In genomic region chr7:96495751-96496216, GRCh38 we compare ENCODE assay signal across 8 cellular contexts.
DNase-seq lines count a peak whose midpoint lies in the region; ATAC-seq and TF ChIP-seq lines count a peak whose summit lies in the region.

No MANE protein-coding gene starts in this region.

- H3K4me3 Mint-ChIP-seq in T-helper 2 cell treated with Interferon-gamma antibody and Interleukin-4, amounts not matched to agents 5 μg/mL and 100 μg/mL, for 36 hours: peak overlapping the region; percentile 55
- H3K4me3 Mint-ChIP-seq in chondrocyte (ENCODE audit: unreplicated experiment): no peak overlapping the region

- peak; percentile 90 for DNase-seq in DMS53 treated with DMSO at 0.1 percent for 48 hours (lab: John Stamatoyannopoulos, UW; ENCODE audit: unreplicated experiment)
- DNase-seq in NCI-H1105 treated with DMSO at 0.1 percent for 48 hours (lab: John Stamatoyannopoulos, UW): peak; percentile 84
- DNase-seq in T-helper 2 cell treated with Interferon-gamma antibody and Interleukin-4, amounts not matched to agents 5 μg/mL and 100 μg/mL, for 36 hours (ENCODE audit: low spot score): peak; percentile 59
- DNase-seq in chondrocyte (ENCODE audit: low spot score): no peak
- no peak for DNase-seq in activated CD8-positive, alpha-beta memory T cell treated with anti-CD3 and anti-CD28 coated beads for 24 hours

- H3K4me1 Mint-ChIP-seq in T-helper 2 cell treated with Interferon-gamma antibody and Interleukin-4, amounts not matched to agents 5 μg/mL and 100 μg/mL, for 36 hours (ENCODE audit: low read depth): peaks cover 32% of the 10 kb centered on the region
- H3K4me1 Mint-ChIP-seq in chondrocyte (ENCODE audit: low read depth): peaks cover 6% of the 10 kb centered on the region

- H3K9me3 Mint-ChIP-seq in T-helper 2 cell treated with Interferon-gamma antibody and Interleukin-4, amounts not matched to agents 5 μg/mL and 100 μg/mL, for 36 hours: peaks cover 4% of the 10 kb centered on the region
- H3K9me3 Mint-ChIP-seq in chondrocyte (ENCODE audit: low read depth): no peaks in the 10 kb centered on the region

- peak overlapping the region; percentile 90 for H3K27ac Mint-ChIP-seq in T-helper 2 cell treated with Interferon-gamma antibody and Interleukin-4, amounts not matched to agents 5 μg/mL and 100 μg/mL, for 36 hours
- no peak overlapping the region for H3K27ac Mint-ChIP-seq in chondrocyte (ENCODE audit: unreplicated experiment)

- H3K27me3 Mint-ChIP-seq in T-helper 2 cell treated with Interferon-gamma antibody and Interleukin-4, amounts not matched to agents 5 μg/mL and 100 μg/mL, for 36 hours (ENCODE audit: low read depth): peaks cover 5% of the 10 kb centered on the region
- H3K27me3 Mint-ChIP-seq in chondrocyte (ENCODE audit: low read depth): peaks cover 2% of the 10 kb centered on the region

- ATAC-seq in GM21381 (IDR thresholded peaks at IDR 0.05; ENCODE audit: unreplicated experiment) (peak; percentile 49), GM21367 (IDR thresholded peaks at IDR 0.05; ENCODE audit: unreplicated experiment) (no peak), GM21360 (IDR thresholded peaks at IDR 0.05; ENCODE audit: unreplicated experiment) (no peak)

- peaks cover 3% of the 10 kb centered on the region for H3K36me3 Mint-ChIP-seq in T-helper 2 cell treated with Interferon-gamma antibody and Interleukin-4, amounts not matched to agents 5 μg/mL and 100 μg/mL, for 36 hours (ENCODE audit: low read depth)
- H3K36me3 Mint-ChIP-seq in chondrocyte (ENCODE audit: low read depth): no peaks in the 10 kb centered on the region

- no peak for TF ChIP-seq CTCF in chondrocyte (IDR thresholded peaks at IDR 0.05)

Comparison
In these comparisons a context has a peak if more than half of its experiments do, and no peak if none do; other contexts are left out.
1. DNase-seq: peak in DMS53 treated with DMSO at 0.1 percent for 48 hours (single experiment), NCI-H1105 treated with DMSO at 0.1 percent for 48 hours (single experiment) and T-helper 2 cell treated with Interferon-gamma antibody and Interleukin-4, amounts not matched to agents 5 μg/mL and 100 μg/mL, for 36 hours (single experiment); none in chondrocyte (single experiment) and activated CD8-positive, alpha-beta memory T cell treated with anti-CD3 and anti-CD28 coated beads for 24 hours (single experiment).